Comparison of ENCODE assay signal across 9 cellular contexts in genomic region chr19:6963937-6964336, GRCh38. TPM values are rescaled to one million over a fixed set of nuclear protein-coding genes. Genes with fewer than 3 reads are reported as not detected.
DNase-seq lines count a peak whose midpoint lies in the region; ATAC-seq and TF ChIP-seq lines count a peak whose summit lies in the region.
"Had no signal": no experiment of that assay in that cellular context is flagged by ENCODE, and none has a peak within 500 bp of the region (broad histone marks: within the 10 kb centered on the region; RNA-seq: fewer than 3 reads in every experiment).

No MANE protein-coding gene starts in this region.

- H3K79me2 ChIP-seq in SK-N-SH (ENCODE audit: insufficient read depth): no peaks in the 10 kb centered on the region

- no peak overlapping the region for H3K4me3 ChIP-seq in SK-N-SH (ENCODE audit: low read depth in 2 of 2, low read length in 1 of 2)
- H3K4me3 ChIP-seq in fibroblast of pulmonary artery (replicated peaks; ENCODE audit: low read depth, low read length): no peak overlapping the region

- TF ChIP-seq EP300 in SK-N-SH (IDR thresholded peaks at IDR 0.05; ENCODE audit: borderline replicate concordance in 1 of 2, low read depth in 1 of 2, low read length in 1 of 2): no peak

- no peaks in the 10 kb centered on the region for H3K27me3 Mint-ChIP-seq in activated CD4-positive, alpha-beta T cell treated with anti-CD3 and anti-CD28 coated beads, Interleukin-2, amount 10 ng/mL, durations not matched to agents 7 days and 5 days

- H3F3A ChIP-seq in SK-N-SH (replicated peaks; ENCODE audit: insufficient read depth): no peaks in the 10 kb centered on the region

- peak; percentile 58 for TF ChIP-seq CTCF in SK-N-SH (IDR thresholded peaks at IDR 0.05)
- TF ChIP-seq CTCF in fibroblast of pulmonary artery (IDR thresholded peaks at IDR 0.05; ENCODE audit: low read length, missing control alignments): peak; percentile 19

- no peak for ATAC-seq in SK-N-SH treated with all-trans-retinoic acid at 6 μM for 48 hours

- no peak overlapping the region for H3K27ac Mint-ChIP-seq in activated CD4-positive, alpha-beta T cell treated with anti-CD3 and anti-CD28 coated beads, Interleukin-2, amount 10 ng/mL, durations not matched to agents 7 days and 5 days

- H3K4me3 Mint-ChIP-seq in activated CD4-positive, alpha-beta T cell treated with anti-CD3 and anti-CD28 coated beads, Interleukin-2, amount 10 ng/mL, durations not matched to agents 7 days and 5 days: no peak overlapping the region

- CTCF ChIA-PET in SK-N-SH (lab: Yijun Ruan, JAX): interaction anchor here (0.6 to 1.0 kb wide), 4 partner anchors 11 to 25 kb away, joined by 3 to 6 read pairs (median 4); no protein-coding TSS in a partner anchor
- CTCF ChIA-PET in activated CD4-positive, alpha-beta T cell treated with anti-CD3 and anti-CD28 coated beads, Interleukin-2, amount 10 ng/mL, durations not matched to agents 7 days and 5 days (lab: Charles Lee): interaction anchor here (0.6 to 1.5 kb wide), 5 partner anchors 10 to 806 kb away, joined by 3 to 7 read pairs (median 4); no protein-coding TSS in a partner anchor

- DNase-seq in SK-N-SH: no peak
- DNase-seq in activated CD4-positive, alpha-beta T cell treated with anti-CD3 and anti-CD28 coated beads, Interleukin-2, amount 10 ng/mL, durations not matched to agents 7 days and 5 days: peak; percentile 37
- DNase-seq in fibroblast of pulmonary artery (ENCODE audit: low read depth): no peak
- DNase-seq in stimulated activated CD8-positive, alpha-beta memory T cell treated with anti-CD3 and anti-CD28 coated beads, Interleukin-7, amount 100 ng/mL, for 24 hours (ENCODE audit: low read depth): peak; percentile 24
- DNase-seq in NCI-H774 (lab: John Stamatoyannopoulos, UW): no peak
- DNase-seq in DMS153 (lab: John Stamatoyannopoulos, UW): no peak
- DNase-seq in NCI-H526 (lab: John Stamatoyannopoulos, UW): no peak

- no peaks in the 10 kb centered on the region for H3K36me3 ChIP-seq in SK-N-SH (replicated peaks in 1 of 2; ENCODE audit: control insufficient read depth in 1 of 2, insufficient read depth in 2 of 2, low read length in 1 of 2)

- H3K4me1 ChIP-seq in SK-N-SH (ENCODE audit: control insufficient read depth in 1 of 2, insufficient read depth in 2 of 2, low read depth in 1 of 2, low read length in 1 of 2): no peaks in the 10 kb centered on the region

- 4% methylated on average over 2 of the region's 4 CpGs for WGBS in SK-N-SH (ENCODE audit: low lambda C conversion rate)

- no peaks in the 10 kb centered on the region for H3K36me3 Mint-ChIP-seq in activated CD4-positive, alpha-beta T cell treated with anti-CD3 and anti-CD28 coated beads, Interleukin-2, amount 10 ng/mL, durations not matched to agents 7 days and 5 days (ENCODE audit: low read depth)

- no peak overlapping the region for H3K9ac ChIP-seq in SK-N-SH

- H3K27ac ChIP-seq in SK-N-SH (ENCODE audit: low read depth in 2 of 2, low read length in 1 of 2): no peak overlapping the region

- H3K9me3 Mint-ChIP-seq in activated CD4-positive, alpha-beta T cell treated with anti-CD3 and anti-CD28 coated beads, Interleukin-2, amount 10 ng/mL, durations not matched to agents 7 days and 5 days: peaks cover 3% of the 10 kb centered on the region

- POLR2A ChIA-PET in SK-N-SH (lab: Yijun Ruan, JAX): no interaction called here
- POLR2A ChIA-PET in activated CD4-positive, alpha-beta T cell treated with anti-CD3 and anti-CD28 coated beads, Interleukin-2, amount 10 ng/mL, durations not matched to agents 7 days and 5 days (lab: Charles Lee): no interaction called here

- no peak overlapping the region for H3K4me2 ChIP-seq in SK-N-SH

- no peak for TF ChIP-seq RAD21 in SK-N-SH (IDR thresholded peaks at IDR 0.05; ENCODE audit: low read length)

- no peak overlapping the region for H2AFZ ChIP-seq in SK-N-SH (ENCODE audit: low read depth)

- H3K9me3 ChIP-seq in SK-N-SH: no peaks in the 10 kb centered on the region

- peaks cover 6% of the 10 kb centered on the region; the same call in 1 of the 2 replicates for H3K27me3 ChIP-seq in SK-N-SH (ENCODE audit: insufficient read depth)

- no peaks in the 10 kb centered on the region for H3K4me1 Mint-ChIP-seq in activated CD4-positive, alpha-beta T cell treated with anti-CD3 and anti-CD28 coated beads, Interleukin-2, amount 10 ng/mL, durations not matched to agents 7 days and 5 days

- H4K20me1 ChIP-seq in SK-N-SH (ENCODE audit: insufficient read depth): no peaks in the 10 kb centered on the region

- H3K9me2 ChIP-seq in SK-N-SH: no peaks in the 10 kb centered on the region

TF ChIP-seq in SK-N-SH, 30 proteins besides CTCF, POLR2A, EP300 and RAD21 (continues in another document):
- TF ChIP-seq, protein P1, sequence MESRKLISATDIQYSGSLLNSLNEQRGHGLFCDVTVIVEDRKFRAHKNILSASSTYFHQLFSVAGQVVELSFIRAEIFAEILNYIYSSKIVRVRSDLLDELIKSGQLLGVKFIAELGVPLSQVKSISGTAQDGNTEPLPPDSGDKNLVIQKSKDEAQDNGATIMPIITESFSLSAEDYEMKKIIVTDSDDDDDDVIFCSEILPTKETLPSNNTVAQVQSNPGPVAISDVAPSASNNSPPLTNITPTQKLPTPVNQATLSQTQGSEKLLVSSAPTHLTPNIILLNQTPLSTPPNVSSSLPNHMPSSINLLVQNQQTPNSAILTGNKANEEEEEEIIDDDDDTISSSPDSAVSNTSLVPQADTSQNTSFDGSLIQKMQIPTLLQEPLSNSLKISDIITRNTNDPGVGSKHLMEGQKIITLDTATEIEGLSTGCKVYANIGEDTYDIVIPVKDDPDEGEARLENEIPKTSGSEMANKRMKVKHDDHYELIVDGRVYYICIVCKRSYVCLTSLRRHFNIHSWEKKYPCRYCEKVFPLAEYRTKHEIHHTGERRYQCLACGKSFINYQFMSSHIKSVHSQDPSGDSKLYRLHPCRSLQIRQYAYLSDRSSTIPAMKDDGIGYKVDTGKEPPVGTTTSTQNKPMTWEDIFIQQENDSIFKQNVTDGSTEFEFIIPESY (IDR thresholded peaks at IDR 0.05; ENCODE audit: borderline replicate concordance, low read depth): no peak
- TF ChIP-seq MEF2A (IDR thresholded peaks at IDR 0.05; ENCODE audit: borderline replicate concordance, low read depth): no peak
- TF ChIP-seq IRF3 (IDR thresholded peaks at IDR 0.05; ENCODE audit: low read depth, low read length): no peak
- no peak for TF ChIP-seq FOXJ3 (CRISPR knock-in tag; IDR thresholded peaks at IDR 0.05)
- TF ChIP-seq FOXM1 (IDR thresholded peaks at IDR 0.05; ENCODE audit: low read depth): no peak
- no peak for TF ChIP-seq NFIC (IDR thresholded peaks at IDR 0.05; ENCODE audit: borderline replicate concordance)

TF ChIP-seq in SK-N-SH treated with all-trans-retinoic acid at 6 μM for 48 hours, 23 proteins besides CTCF, POLR2A, EP300 and RAD21:
- TF ChIP-seq ZNF70 (CRISPR knock-in tag; IDR thresholded peaks at IDR 0.05) (no peak), SNAI2 (CRISPR knock-in tag; IDR thresholded peaks at IDR 0.05) (no peak), CSDC2 (CRISPR knock-in tag; IDR thresholded peaks at IDR 0.05) (no peak), ZFP3 (CRISPR knock-in tag; IDR thresholded peaks at IDR 0.05) (no peak), TCF4 (CRISPR knock-in tag; IDR thresholded peaks at IDR 0.05; ENCODE audit: borderline replicate concordance) (no peak), POU6F1 (CRISPR knock-in tag; IDR thresholded peaks at IDR 0.05; ENCODE audit: borderline replicate concordance, low read depth) (no peak), ISL1 (CRISPR knock-in tag; IDR thresholded peaks at IDR 0.05) (no peak)

RNA-seq across cellular contexts. Expression of gene MBD3L2B, which starts 57.3 kb away (rescaled TPM):
- polyA plus RNA-seq in SK-N-SH (2012; rRNA removed): not detected in 2 replicates
- 0.04 TPM in 2 replicates for polyA plus RNA-seq in SK-N-SH (2012; cell fraction: cytosol; rRNA removed)
- not detected in 2 replicates for polyA plus RNA-seq in SK-N-SH (2012; cell fraction: nucleus; rRNA removed)
- total RNA-seq in activated CD4-positive, alpha-beta T cell treated with anti-CD3 and anti-CD28 coated beads, Interleukin-2, amount 10 ng/mL, durations not matched to agents 7 days and 5 days: not detected
- total RNA-seq: T-helper 1 cell treated with Interleukin-12 subunit alpha and Interleukin-12 subunit beta and Interleukin-4 antibody, amounts not matched to agents 30 ng/mL and 1 ng/mL, for 36 hours had no signal

Comparison
In these comparisons a context has a peak if more than half of its experiments do, and no peak if none do; other contexts are left out.
1. DNase-seq: peak in activated CD4-positive, alpha-beta T cell treated with anti-CD3 and anti-CD28 coated beads, Interleukin-2, amount 10 ng/mL, durations not matched to agents 7 days and 5 days (single experiment) and stimulated activated CD8-positive, alpha-beta memory T cell treated with anti-CD3 and anti-CD28 coated beads, Interleukin-7, amount 100 ng/mL, for 24 hours (single experiment); none in SK-N-SH (single experiment), fibroblast of pulmonary artery (single experiment), NCI-H774 (single experiment), DMS153 (single experiment) and NCI-H526 (0 of 2).